ENCODE assay signal across 15 cellular contexts in genomic region chr20:3563113-3563512, GRCh38.
"Had no signal": no experiment of that assay in that cellular context is flagged by ENCODE, and none has a peak within 500 bp of the region (broad histone marks: within the 10 kb centered on the region; RNA-seq: fewer than 3 reads in every experiment).

No MANE protein-coding gene starts in this region.

- H3K4me3 ChIP-seq: gastroesophageal sphincter, transverse colon, uterus had no signal

- H3K4me1 Mint-ChIP-seq: activated naive CD8-positive, alpha-beta T cell treated with anti-CD3 and anti-CD28 coated beads, Interleukin-2, amount 50 U/mL, for 24 hours; brain; nephron had no signal

- H2AFZ ChIP-seq: parathyroid adenoma had no signal

- ATAC-seq: activated naive CD8-positive, alpha-beta T cell treated with anti-CD3 and anti-CD28 coated beads, Interleukin-2, amount 50 U/mL, for 24 hours; gastroesophageal sphincter had no signal

- H3K9me3 ChIP-seq: gastroesophageal sphincter, transverse colon, uterus had no signal

- H3K27ac Mint-ChIP-seq: activated naive CD8-positive, alpha-beta T cell treated with anti-CD3 and anti-CD28 coated beads, Interleukin-2, amount 50 U/mL, for 24 hours; brain; memory B cell; nephron; stimulated activated naive B cell treated with anti-CD40 and anti-IgM and Interleukin-4, amounts not matched to agents 10 μg/mL and 1 μg/mL and 100 μg/mL, for 72 hours had no signal

- H3K27ac ChIP-seq: gastroesophageal sphincter, parathyroid adenoma, transverse colon, uterus had no signal

- H3K9ac ChIP-seq: parathyroid adenoma had no signal

- DNase-seq: activated CD4-positive, alpha-beta T cell treated with anti-CD3 and anti-CD28 coated beads, Interleukin-2, amount 50 U/mL, for 48 hours; activated CD4-positive, CD25-positive, alpha-beta regulatory T cell; activated effector memory CD4-positive, alpha-beta T cell treated with anti-CD3 and anti-CD28 coated beads, Interleukin-2, amount 50 U/mL, for 16 hours; activated naive CD4-positive, alpha-beta T cell treated with anti-CD3 and anti-CD28 coated beads, Interleukin-2, amount 50 U/mL, for 16 hours; activated naive CD8-positive, alpha-beta T cell treated with anti-CD3 and anti-CD28 coated beads, Interleukin-2, amount 50 U/mL, for 24 hours; effector CD8-positive, alpha-beta T cell; stimulated activated CD8-positive, alpha-beta memory T cell treated with anti-CD3 and anti-CD28 coated beads, Interleukin-4, amount 100 ng/mL, for 48 hours; stimulated activated naive B cell treated with anti-CD40 and anti-IgM and Interleukin-4, amounts not matched to agents 10 μg/mL and 1 μg/mL and 100 μg/mL, for 72 hours; transverse colon; uterus had no signal

- H3K36me3 ChIP-seq: transverse colon, uterus had no signal

- H3K4me1 ChIP-seq: gastroesophageal sphincter, parathyroid adenoma, transverse colon, uterus had no signal

- H3K27me3 Mint-ChIP-seq: activated naive CD8-positive, alpha-beta T cell treated with anti-CD3 and anti-CD28 coated beads, Interleukin-2, amount 50 U/mL, for 24 hours; brain; memory B cell; stimulated activated naive B cell treated with anti-CD40 and anti-IgM and Interleukin-4, amounts not matched to agents 10 μg/mL and 1 μg/mL and 100 μg/mL, for 72 hours had no signal

- H3K27me3 ChIP-seq: gastroesophageal sphincter, transverse colon, uterus had no signal

- H3K9me3 Mint-ChIP-seq: activated naive CD8-positive, alpha-beta T cell treated with anti-CD3 and anti-CD28 coated beads, Interleukin-2, amount 50 U/mL, for 24 hours; brain; memory B cell; nephron had no signal

- H3K4me3 Mint-ChIP-seq: activated naive CD8-positive, alpha-beta T cell treated with anti-CD3 and anti-CD28 coated beads, Interleukin-2, amount 50 U/mL, for 24 hours; brain; memory B cell; nephron; stimulated activated naive B cell treated with anti-CD40 and anti-IgM and Interleukin-4, amounts not matched to agents 10 μg/mL and 1 μg/mL and 100 μg/mL, for 72 hours had no signal
